ENCODE assay signal across 16 cellular contexts in genomic region chr6:48397887-48398286, GRCh38.
DNase-seq lines count a peak whose midpoint lies in the region; ATAC-seq and TF ChIP-seq lines count a peak whose summit lies in the region.
"Had no signal": no experiment of that assay in that cellular context is flagged by ENCODE, and none has a peak within 500 bp of the region (broad histone marks: within the 10 kb centered on the region; RNA-seq: fewer than 3 reads in every experiment).

No MANE protein-coding gene starts in this region.

- peaks cover 9% of the 10 kb centered on the region for H3K4me1 ChIP-seq in RWPE2 (ENCODE audit: insufficient read depth, poor library complexity, severe bottlenecking)
- H3K4me1 ChIP-seq: BE2C had no signal

- H3K27me3 ChIP-seq in RWPE2 (ENCODE audit: insufficient read depth, poor library complexity, severe bottlenecking): no peaks in the 10 kb centered on the region
- H3K27me3 ChIP-seq: BE2C had no signal

- intact Hi-C loops in left colon (cut with DNase I, micrococcal nuclease): no loop called here

- no peaks in the 10 kb centered on the region for H3K36me3 ChIP-seq in RWPE2 (ENCODE audit: low read depth)
- H3K36me3 ChIP-seq: BE2C had no signal

- no peaks in the 10 kb centered on the region for H3K9me3 ChIP-seq in RWPE2 (ENCODE audit: severe bottlenecking)
- H3K9me3 ChIP-seq: BE2C had no signal

- no peak overlapping the region for H3K27ac ChIP-seq in RWPE2 (ENCODE audit: poor library complexity, severe bottlenecking)
- H3K27ac ChIP-seq: GM23248, HL-60 had no signal

- 0 out of 3 replicates have a peak, but pooled peaks have one; percentile 19 for ATAC-seq in RWPE2 (ENCODE audit: low read depth)
- no peak for ATAC-seq in left colon

- DNase-seq in RWPE2 (ENCODE audit: low spot score) (no peak), epithelial cell of esophagus (ENCODE audit: low read depth) (peak; percentile 68), kidney tubule cell (ENCODE audit: low spot score) (peak; percentile 2), GM10266 (ENCODE audit: extremely low spot score) (no peak), left colon (no peak), middle frontal gyrus (ENCODE audit: extremely low spot score, low spot score) (no peak), nucleus accumbens (lab: John Stamatoyannopoulos, UW) (no peak)
- DNase-seq: ACHN; BE2C; C1 segment of cervical spinal cord; CD4-positive, CD25-positive, alpha-beta regulatory T cell; CD8-positive, alpha-beta memory T cell; COR-L47; GM23248; HCEC 1CT had no signal

- H3K4me3 ChIP-seq in RWPE2 (ENCODE audit: severe bottlenecking) (no peak overlapping the region), epithelial cell of esophagus (ENCODE audit: low read length) (no peak overlapping the region)
- H3K4me3 ChIP-seq: GM23248 had no signal

- no peak for TF ChIP-seq CTCF in RWPE2 (IDR thresholded peaks at IDR 0.05; ENCODE audit: poor library complexity, severe bottlenecking)
- TF ChIP-seq CTCF in epithelial cell of esophagus (IDR thresholded peaks at IDR 0.05; ENCODE audit: insufficient read depth, low read depth, low read length, missing control alignments): no peak
- TF ChIP-seq CTCF in GM10266 (IDR thresholded peaks at IDR 0.05; ENCODE audit: control insufficient read depth, insufficient read depth, low read depth, missing control alignments): no peak

Comparison
In these comparisons a context has a peak if more than half of its experiments do, and no peak if none do; other contexts are left out.
1. DNase-seq: peak in epithelial cell of esophagus (single experiment) and kidney tubule cell (single experiment); none in RWPE2 (single experiment), GM10266 (single experiment), left colon (0 of 2), middle frontal gyrus (single experiment) and nucleus accumbens (0 of 56).